Comparison of ENCODE assay signal across 12 cellular contexts in genomic region chr6:42269553-42269952, GRCh38. TPM values are rescaled to one million over a fixed set of nuclear protein-coding genes. Genes with fewer than 3 reads are reported as not detected.
DNase-seq lines count a peak whose midpoint lies in the region; ATAC-seq and TF ChIP-seq lines count a peak whose summit lies in the region.
"Had no signal": no experiment of that assay in that cellular context is flagged by ENCODE, and none has a peak within 500 bp of the region (broad histone marks: within the 10 kb centered on the region; RNA-seq: fewer than 3 reads in every experiment).

No MANE protein-coding gene starts in this region.

- H3K9ac ChIP-seq in Karpas-422 (ENCODE audit: low read length): no peak overlapping the region

- H3K27me3 ChIP-seq in Karpas-422 (ENCODE audit: low read length): no peaks in the 10 kb centered on the region
- H3K27me3 ChIP-seq in stomach: no peaks in the 10 kb centered on the region

- H3K27ac ChIP-seq in Karpas-422 (ENCODE audit: low read length): peak overlapping the region; percentile 46; the same call in 1 of the 2 replicates
- H3K27ac ChIP-seq in stomach: no peak overlapping the region
- no peak overlapping the region for H3K27ac ChIP-seq in substantia nigra (ENCODE audit: low read depth, low read length, poor library complexity, severe bottlenecking)

- peaks cover 18% of the 10 kb centered on the region for H3K36me3 ChIP-seq in Karpas-422 (ENCODE audit: insufficient read depth, low read length)
- H3K36me3 ChIP-seq in stomach: peaks cover 5 to 23% (median 22%) of the 10 kb centered on the region in 4 donors

- H3K9me3 ChIP-seq in Karpas-422 (ENCODE audit: low read length) (no peaks in the 10 kb centered on the region), stomach (no peaks in the 10 kb centered on the region)

- no peak for TF ChIP-seq CTCF in stomach (IDR thresholded peaks at IDR 0.05)

- H3K4me3 ChIP-seq in Karpas-422 (ENCODE audit: low read length) (no peak overlapping the region), stomach (no peak overlapping the region)

- ATAC-seq in HG02759 (IDR thresholded peaks at IDR 0.05; ENCODE audit: unreplicated experiment): peak; percentile 93

- intact Hi-C loops in stomach (cut with DNase I; ENCODE audit: low total_unique reads): no loop called here

- no peak for TF ChIP-seq POLR2A in stomach (IDR thresholded peaks at IDR 0.05)

- H2AFZ ChIP-seq in Karpas-422 (ENCODE audit: low read length): no peak overlapping the region

- peaks cover 19% of the 10 kb centered on the region for H3K4me1 ChIP-seq in Karpas-422 (ENCODE audit: low read length)
- peaks cover 0 to under 1% (median 0%) of the 10 kb centered on the region in 4 donors for H3K4me1 ChIP-seq in stomach

- TF ChIP-seq EP300 in stomach (IDR thresholded peaks at IDR 0.05): no peak

- H4K20me1 ChIP-seq in Karpas-422 (ENCODE audit: insufficient read depth, low read depth, low read length): no peaks in the 10 kb centered on the region

- no peak overlapping the region for H3K4me2 ChIP-seq in Karpas-422 (ENCODE audit: low read depth, low read length, poor library complexity, severe bottlenecking)

- no peaks in the 10 kb centered on the region for H3K9me2 ChIP-seq in Karpas-422 (replicated peaks; ENCODE audit: insufficient read depth, low read length)

- H3K79me2 ChIP-seq in Karpas-422 (ENCODE audit: low read length): peaks cover 15% of the 10 kb centered on the region

- DNase-seq in activated gamma-delta T cell treated with Interleukin-2 at 50 U/mL for 16 hours: peak; percentile 54
- DNase-seq in activated gamma-delta T cell (lab: John Stamatoyannopoulos, UW): no peak
- DNase-seq in Karpas-422: peak; percentile 67
- DNase-seq in stomach: peak; percentile 31
- DNase-seq in DMS114 treated with DMSO at 0.1 percent for 48 hours (lab: John Stamatoyannopoulos, UW; ENCODE audit: unreplicated experiment): no peak
- DNase-seq in stimulated activated naive CD4-positive, alpha-beta T cell treated with Interleukin-2 at 50 U/mL for 16 hours (lab: John Stamatoyannopoulos, UW): no peak
- DNase-seq in substantia nigra (lab: John Stamatoyannopoulos, UW): no peak
- DNase-seq: ACHN, dermis blood vessel endothelial cell, H7, NCI-H446 had no signal

- 82 to 86% (median 86%) methylated on average over 6 of the region's 6 CpGs for whole genome bisulfite sequencing in stomach, 5 donors

RNA-seq across cellular contexts. Expression of gene MRPS10, which starts 51.9 kb away (rescaled TPM):
- total RNA-seq in Karpas-422 (2014; rRNA removed; shearing (Covaris generic); ENCODE audit: low replicate concordance): 34.7 and 54.2 TPM in 2 replicates
- 10 to 100 TPM in 2 of 5 donors, 1 to 10 TPM in 3; 8.5 to 38.2 (median 9.9) TPM for total RNA-seq in stomach
- polyA plus RNA-seq in stomach: 10 to 100 TPM; 20.6 to 28.1 (median 24.7) TPM

Comparison
In these comparisons a context has a peak if more than half of its experiments do, and no peak if none do; other contexts are left out.
1. DNase-seq: peak in activated gamma-delta T cell treated with Interleukin-2 at 50 U/mL for 16 hours (single experiment), Karpas-422 (single experiment) and stomach (single experiment); none in activated gamma-delta T cell (single experiment), DMS114 treated with DMSO at 0.1 percent for 48 hours (single experiment), stimulated activated naive CD4-positive, alpha-beta T cell treated with Interleukin-2 at 50 U/mL for 16 hours (single experiment) and substantia nigra (0 of 49).